In the genomic region with DNA sequence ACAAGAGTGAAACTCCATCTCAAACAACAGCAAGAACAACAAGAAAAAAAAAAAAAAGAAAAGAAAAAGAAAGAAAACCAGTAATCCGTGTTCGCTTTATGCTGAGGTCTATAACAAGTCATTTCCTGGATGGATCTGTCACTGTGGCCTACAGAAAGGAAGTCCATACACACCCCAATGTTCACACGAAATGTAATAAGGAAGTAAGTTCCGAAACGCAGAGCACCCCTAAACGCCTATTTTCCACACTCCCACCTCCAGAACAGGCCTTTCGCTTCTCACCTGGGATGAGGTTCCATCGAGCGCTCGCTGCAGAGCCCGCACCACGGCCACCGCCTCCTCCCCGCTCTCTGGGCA, we compare ENCODE assay signal across 6 cellular contexts.
A peak's percentile ranks its signal among the peaks of the same experiment; 100 is the strongest.
DNase-seq lines count a peak whose midpoint lies in the region; ATAC-seq and TF ChIP-seq lines count a peak whose summit lies in the region.

No MANE protein-coding gene starts in this region.

- no peaks in the 10 kb centered on the region for H3K27me3 ChIP-seq in effector memory CD4-positive, alpha-beta T cell (replicated peaks; ENCODE audit: control insufficient read depth, insufficient read depth, low read length, poor library complexity, severe bottlenecking)

- H3K4me3 ChIP-seq in GM12865 (ENCODE audit: low read depth, low read length) (peak overlapping the region; percentile 81), skeletal muscle cell (ENCODE audit: low read depth, low read length) (peak overlapping the region; percentile 98)
- peak overlapping the region; percentile 93 for H3K4me3 ChIP-seq in effector memory CD4-positive, alpha-beta T cell (ENCODE audit: insufficient read depth, low read depth, low read length, poor library complexity, severe bottlenecking)

- H3K9me3 ChIP-seq in effector memory CD4-positive, alpha-beta T cell (ENCODE audit: control insufficient read depth, low read length) = no peaks in the 10 kb centered on the region

- peak overlapping the region; percentile 95 for H3K27ac ChIP-seq in effector memory CD4-positive, alpha-beta T cell (ENCODE audit: insufficient read depth, low read length, poor library complexity, severe bottlenecking)

- no peak for ATAC-seq in HG02623 (IDR thresholded peaks at IDR 0.05; ENCODE audit: unreplicated experiment)

- TF ChIP-seq CTCF in GM12865 (IDR thresholded peaks at IDR 0.05; ENCODE audit: insufficient read depth, low read depth, low read length, missing control alignments) = no peak

- peaks cover 33% of the 10 kb centered on the region for H3K36me3 ChIP-seq in effector memory CD4-positive, alpha-beta T cell (ENCODE audit: control insufficient read depth, insufficient read depth, low read length)

- peak; percentile 41 for DNase-seq in GM12865 (ENCODE audit: low read depth)
- peak; percentile 47 to 49 for DNase-seq in Kasumi-1 (lab: John Stamatoyannopoulos, UW)
- no peak for DNase-seq in effector memory CD4-positive, alpha-beta T cell
- DNase-seq in skeletal muscle cell (ENCODE audit: low read depth) = no peak
- no peak for DNase-seq in NCI-H2107 treated with DMSO at 0.1 percent for 48 hours (lab: John Stamatoyannopoulos, UW; ENCODE audit: unreplicated experiment)

- peaks cover 29% of the 10 kb centered on the region for H3K4me1 ChIP-seq in effector memory CD4-positive, alpha-beta T cell (ENCODE audit: control insufficient read depth, insufficient read depth, low read length, poor library complexity, severe bottlenecking)

Comparison
In these comparisons a context has a peak if more than half of its experiments do, and no peak if none do; other contexts are left out.
1. DNase-seq: peak in GM12865 (single experiment) and Kasumi-1 (2 of 2); none in effector memory CD4-positive, alpha-beta T cell (0 of 3), skeletal muscle cell (single experiment) and NCI-H2107 treated with DMSO at 0.1 percent for 48 hours (single experiment).
2. Peak in every context shown above with its lines, with median percentiles within 50 percentile points of each other: H3K4me3 ChIP-seq.